ENCODE assay signal across 1 cellular context in genomic region chr4:86947494-86948120, GRCh38.
TF ChIP-seq lines count a peak whose summit lies in the region.

No MANE protein-coding gene starts in this region.

TF ChIP-seq in endothelial cell of umbilical vein, 7 proteins besides CTCF, POLR2A, EP300 and RAD21:
- TF ChIP-seq FOS (IDR thresholded peaks at IDR 0.05; ENCODE audit: borderline replicate concordance, insufficient read depth, low read length) (no peak), GATA2 (IDR thresholded peaks at IDR 0.05; ENCODE audit: insufficient read depth, insufficient read length, low read depth, low read length) (no peak), MAX (IDR thresholded peaks at IDR 0.05; ENCODE audit: insufficient read depth, insufficient read length) (no peak), MYC (IDR thresholded peaks at IDR 0.05; ENCODE audit: low read depth, low read length) (no peak), EZH2 (IDR thresholded peaks at IDR 0.05; ENCODE audit: borderline replicate concordance, low read depth, low read length, severe bottlenecking) (no peak), POLR2AphosphoS5 (IDR thresholded peaks at IDR 0.05; ENCODE audit: insufficient read depth, low read depth, low read length) (no peak), JUN (IDR thresholded peaks at IDR 0.05; ENCODE audit: borderline replicate concordance, insufficient read depth, insufficient read length, low read depth) (no peak)
